10 cellular contexts compared by ENCODE assay signal in genomic region chr1:218348628-218349185, GRCh38. TPM values are rescaled to one million over a fixed set of nuclear protein-coding genes. Genes with fewer than 3 reads are reported as not detected.
DNase-seq lines count a peak whose midpoint lies in the region; ATAC-seq, FAIRE-seq and TF ChIP-seq lines count a peak whose summit lies in the region.
"Had no signal": no experiment of that assay in that cellular context is flagged by ENCODE, and none has a peak within 500 bp of the region (broad histone marks: within the 10 kb centered on the region; RNA-seq: fewer than 3 reads in every experiment).

No MANE protein-coding gene starts in this region.

- DNase-seq in NCI-H510A treated with DMSO at 0.1 percent for 48 hours (lab: John Stamatoyannopoulos, UW): peak; percentile 63
- DNase-seq in NCI-H510A (lab: John Stamatoyannopoulos, UW): no peak
- peak; percentile 25 for DNase-seq in bronchial epithelial cell (ENCODE audit: low read depth)
- DNase-seq in COLO829 (ENCODE audit: low spot score): no peak
- no peak for DNase-seq in activated T-cell treated with anti-CD3 and anti-CD28 coated beads, Interleukin-2, amount 50 U/mL, for 48 hours
- DNase-seq: NCI-H82 had no signal

- no CpG with 5 or more reads among the region's 5 CpGs for WGBS in mesodermal cell (ENCODE audit: insufficient coverage in 2 of 2), 2 experiments
- 27% methylated on average over 5 of the region's 5 CpGs for WGBS in urinary bladder

- H3K27ac ChIP-seq in mesodermal cell (ENCODE audit: low read depth, low read length, severe bottlenecking): peak overlapping the region; percentile 41
- H3K27ac ChIP-seq in urinary bladder (ENCODE audit: low read depth): no peak overlapping the region
- H3K27ac ChIP-seq: VCaP had no signal

- FAIRE-seq in bronchial epithelial cell (lab: Jason Lieb, UNC): no peak

- H3K27me3 ChIP-seq in bronchial epithelial cell (ENCODE audit: control insufficient read depth, insufficient read depth, low read length): no peaks in the 10 kb centered on the region

- ATAC-seq in GM19463 (IDR thresholded peaks at IDR 0.05; ENCODE audit: unreplicated experiment): no peak

- H3K4me1 ChIP-seq in mesodermal cell (ENCODE audit: control insufficient read depth, insufficient read depth, low read length, poor library complexity, severe bottlenecking) (peaks cover 19% of the 10 kb centered on the region), urinary bladder (ENCODE audit: insufficient read depth) (no peaks in the 10 kb centered on the region)

- H3K36me3 ChIP-seq in bronchial epithelial cell (ENCODE audit: control insufficient read depth, insufficient read depth, low read length) (no peaks in the 10 kb centered on the region), mesodermal cell (ENCODE audit: control insufficient read depth, insufficient read depth, low read length) (peaks cover 16% of the 10 kb centered on the region), urinary bladder (ENCODE audit: insufficient read depth) (no peaks in the 10 kb centered on the region)

- H3K9me3 ChIP-seq in mesodermal cell (ENCODE audit: control insufficient read depth, low read length): no peaks in the 10 kb centered on the region

- TF ChIP-seq CTCF in bronchial epithelial cell (IDR thresholded peaks at IDR 0.05; ENCODE audit: insufficient read depth, low read length, severe bottlenecking): no peak

- H3K4me3 ChIP-seq in bronchial epithelial cell (ENCODE audit: low read depth, low read length) (no peak overlapping the region), mesodermal cell (ENCODE audit: extremely low read depth, insufficient read depth, low read length, poor library complexity, severe bottlenecking) (peak overlapping the region; percentile 84), urinary bladder (ENCODE audit: low read depth, low read length) (peak overlapping the region; percentile 27)

RNA-seq across cellular contexts. Expression of gene TGFB2, which starts 3.6 kb away (rescaled TPM):
- 5.1 and 6.1 TPM in 2 replicates for total RNA-seq in bronchial epithelial cell
- 74.9 TPM for polyA plus RNA-seq in mesodermal cell (2013, experiment 1 of 2)
- 66.7 TPM for polyA plus RNA-seq in mesodermal cell (2013, experiment 2 of 2)
- 32.8 TPM for total RNA-seq in urinary bladder
- 5.1 TPM for polyA plus RNA-seq in urinary bladder

Comparison
In these comparisons a context has a peak if more than half of its experiments do, and no peak if none do; other contexts are left out.
1. DNase-seq: peak in NCI-H510A treated with DMSO at 0.1 percent for 48 hours (single experiment) and bronchial epithelial cell (single experiment); none in NCI-H510A (single experiment), COLO829 (single experiment) and activated T-cell treated with anti-CD3 and anti-CD28 coated beads, Interleukin-2, amount 50 U/mL, for 48 hours (0 of 2).